10 cellular contexts compared by ENCODE assay signal in genomic region chr5:177953101-177953500, GRCh38. TPM values are rescaled to one million over a fixed set of nuclear protein-coding genes. Genes with fewer than 3 reads are reported as not detected.
"Had no signal": no experiment of that assay in that cellular context is flagged by ENCODE, and none has a peak within 500 bp of the region (broad histone marks: within the 10 kb centered on the region; RNA-seq: fewer than 3 reads in every experiment).

No MANE protein-coding gene starts in this region.

RNA-seq across cellular contexts. Expression of gene PROP1, which starts 42.9 kb away (rescaled TPM):
- total RNA-seq: OCI-LY7, PC-3, PC-9, Peyer's patch, Right ventricle myocardium inferior, Right ventricle myocardium superior, RPMI7951, SJSA1, SK-MEL-5 had no signal
- polyA plus RNA-seq: SK-N-SH had no signal
